In the genomic region with DNA sequence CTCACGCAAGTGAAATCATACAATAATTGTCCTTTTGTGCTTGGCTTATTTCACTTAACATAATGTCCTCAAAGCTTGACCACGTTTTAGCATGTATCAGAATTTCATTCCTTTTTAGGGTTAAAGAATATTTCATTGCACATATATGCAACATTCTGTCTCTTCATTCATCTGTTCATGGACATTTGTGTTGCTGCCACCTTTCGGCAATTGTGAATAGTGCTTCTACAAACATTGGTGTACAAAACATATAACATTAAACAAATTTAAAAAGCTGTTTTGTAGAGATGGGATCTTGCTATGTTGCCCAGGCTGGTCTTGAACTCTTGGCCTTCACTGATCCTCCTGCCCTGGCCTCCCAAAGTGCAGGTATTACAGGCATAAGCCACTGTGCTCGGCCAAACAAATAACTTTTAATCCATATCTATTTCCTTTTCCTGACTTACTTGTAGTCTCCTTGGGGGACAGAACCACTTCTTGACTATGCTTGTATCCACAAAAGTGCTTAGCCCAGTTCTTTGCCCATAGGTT, we compare ENCODE assay signal across 10 cellular contexts.
DNase-seq lines count a peak whose midpoint lies in the region; ATAC-seq and TF ChIP-seq lines count a peak whose summit lies in the region.
"Had no signal": no experiment of that assay in that cellular context is flagged by ENCODE, and none has a peak within 500 bp of the region (broad histone marks: within the 10 kb centered on the region; RNA-seq: fewer than 3 reads in every experiment).

No MANE protein-coding gene starts in this region.

- TF ChIP-seq CTCF in heart left ventricle (IDR thresholded peaks at IDR 0.05) = peak in 11 of 12 donors; percentile 27 to 59 (median 45)
- peak; percentile 22 for TF ChIP-seq CTCF in cardiac fibroblast (IDR thresholded peaks at IDR 0.05; ENCODE audit: low read depth, low read length)
- peak; percentile 11 for TF ChIP-seq CTCF in upper lobe of right lung (IDR thresholded peaks at IDR 0.05)

- H3K4me3 Mint-ChIP-seq in activated CD4-positive, alpha-beta T cell treated with anti-CD3 and anti-CD28 coated beads, Interleukin-2, amount 10 ng/mL, durations not matched to agents 24 days and 14 days = no peak overlapping the region
- H3K4me3 Mint-ChIP-seq: natural killer cell had no signal

- no peaks in the 10 kb centered on the region for H3K4me1 Mint-ChIP-seq in activated CD4-positive, alpha-beta T cell treated with anti-CD3 and anti-CD28 coated beads, Interleukin-2, amount 10 ng/mL, durations not matched to agents 24 days and 14 days
- H3K4me1 Mint-ChIP-seq: natural killer cell had no signal

- H3K4me1 ChIP-seq in heart left ventricle (no peaks in the 10 kb centered on the region), upper lobe of right lung (no peaks in the 10 kb centered on the region)

- ATAC-seq in heart left ventricle = no peak
- ATAC-seq in upper lobe of right lung = no peak
- ATAC-seq in GM19395 (IDR thresholded peaks at IDR 0.05; ENCODE audit: unreplicated experiment) = no peak
- ATAC-seq in HG02970 (IDR thresholded peaks at IDR 0.05; ENCODE audit: low FRiP score, unreplicated experiment) = no peak
- ATAC-seq: natural killer cell had no signal

- H3K27ac ChIP-seq in heart left ventricle (no peak overlapping the region), upper lobe of right lung (no peak overlapping the region)

- H3K27ac Mint-ChIP-seq in activated CD4-positive, alpha-beta T cell treated with anti-CD3 and anti-CD28 coated beads, Interleukin-2, amount 10 ng/mL, durations not matched to agents 24 days and 14 days = no peak overlapping the region
- H3K27ac Mint-ChIP-seq: natural killer cell had no signal

- no peaks in the 10 kb centered on the region for H3K27me3 ChIP-seq in heart left ventricle
- no peaks in the 10 kb centered on the region for H3K27me3 ChIP-seq in MG63
- H3K27me3 ChIP-seq in upper lobe of right lung = no peaks in the 10 kb centered on the region

- H3K9me3 Mint-ChIP-seq in activated CD4-positive, alpha-beta T cell treated with anti-CD3 and anti-CD28 coated beads, Interleukin-2, amount 10 ng/mL, durations not matched to agents 24 days and 14 days = no peaks in the 10 kb centered on the region
- H3K9me3 Mint-ChIP-seq: natural killer cell had no signal

- 61 to 71% (median 70%) methylated on average over 4 of the region's 4 CpGs for WGBS in heart left ventricle, 4 donors

- TF ChIP-seq POLR2A in heart left ventricle (IDR thresholded peaks at IDR 0.05) = no peak

- H3K4me3 ChIP-seq in heart left ventricle = no peak overlapping the region
- no peak overlapping the region for H3K4me3 ChIP-seq in MG63
- no peak overlapping the region for H3K4me3 ChIP-seq in cardiac fibroblast (replicated peaks in 1 of 2; ENCODE audit: low read depth in 2 of 2, low read length in 2 of 2)
- no peak overlapping the region for H3K4me3 ChIP-seq in upper lobe of right lung

- H3K36me3 Mint-ChIP-seq in activated CD4-positive, alpha-beta T cell treated with anti-CD3 and anti-CD28 coated beads, Interleukin-2, amount 10 ng/mL, durations not matched to agents 24 days and 14 days (ENCODE audit: low read depth) = no peaks in the 10 kb centered on the region
- H3K36me3 Mint-ChIP-seq: natural killer cell had no signal

- DNase-seq in heart left ventricle (no peak), cardiac septum (ENCODE audit: low spot score) (no peak), MG63 (peak; percentile 8), cardiac fibroblast (ENCODE audit: low read depth in 2 of 2) (peak; percentile 15 to 39), upper lobe of right lung (no peak)
- no peak for DNase-seq in activated CD4-positive, alpha-beta T cell treated with anti-CD3 and anti-CD28 coated beads, Interleukin-2, amount 10 ng/mL, durations not matched to agents 24 days and 14 days
- DNase-seq: GF-D8, natural killer cell had no signal

- no peaks in the 10 kb centered on the region for H3K27me3 Mint-ChIP-seq in activated CD4-positive, alpha-beta T cell treated with anti-CD3 and anti-CD28 coated beads, Interleukin-2, amount 10 ng/mL, durations not matched to agents 24 days and 14 days

- H3K36me3 ChIP-seq in heart left ventricle = no peaks in the 10 kb centered on the region
- H3K36me3 ChIP-seq in MG63 = no peaks in the 10 kb centered on the region
- H3K36me3 ChIP-seq in upper lobe of right lung = no peaks in the 10 kb centered on the region

- no peaks in the 10 kb centered on the region for H3K9me3 ChIP-seq in heart left ventricle
- no peaks in the 10 kb centered on the region for H3K9me3 ChIP-seq in MG63
- no peaks in the 10 kb centered on the region for H3K9me3 ChIP-seq in upper lobe of right lung

- intact Hi-C loops in heart left ventricle (cut with DNase I) (loop anchor here in 9 of 10 donors (1.0 to 5.0 kb wide), 3 partner anchors 99 to 100 kb away; no protein-coding TSS in a partner anchor), cardiac septum (cut with DNase I) (loop anchor here (2.0 kb wide), 1 partner anchor 100 kb away; no protein-coding TSS in a partner anchor), upper lobe of right lung (cut with DNase I) (no loop called here)
- intact Hi-C loops in activated CD4-positive, alpha-beta T cell treated with anti-CD3 and anti-CD28 coated beads, Interleukin-2, amount 10 ng/mL, durations not matched to agents 24 days and 14 days (cut with micrococcal nuclease) = no loop called here

Comparison
In these comparisons a context has a peak if more than half of its experiments do, and no peak if none do; other contexts are left out.
1. DNase-seq: peak in MG63 (single experiment) and cardiac fibroblast (2 of 2); none in heart left ventricle (0 of 5), cardiac septum (single experiment), upper lobe of right lung (single experiment) and activated CD4-positive, alpha-beta T cell treated with anti-CD3 and anti-CD28 coated beads, Interleukin-2, amount 10 ng/mL, durations not matched to agents 24 days and 14 days (single experiment).
2. intact Hi-C loops: an anchor here in heart left ventricle (1.0 to 5.0 kb wide) and cardiac septum (2.0 kb wide); none called in upper lobe of right lung and activated CD4-positive, alpha-beta T cell treated with anti-CD3 and anti-CD28 coated beads, Interleukin-2, amount 10 ng/mL, durations not matched to agents 24 days and 14 days.
3. Peak in every context shown above with its lines, with median percentiles within 50 percentile points of each other: CTCF ChIP-seq.